ENCODE assay signal across 7 cellular contexts in genomic region chr5:99083197-99083596, GRCh38.
"Had no signal": no experiment of that assay in that cellular context is flagged by ENCODE, and none has a peak within 500 bp of the region (broad histone marks: within the 10 kb centered on the region; RNA-seq: fewer than 3 reads in every experiment).

No MANE protein-coding gene starts in this region.

- DNase-seq: GOT3, H9, HCEC 1CT, KG1 had no signal

- FAIRE-seq: H54, HTR-8/SVneo had no signal

- H3K36me3 Mint-ChIP-seq: IgD-negative memory B cell had no signal

- H3K9me3 Mint-ChIP-seq: H9, IgD-negative memory B cell had no signal

- H3K4me3 Mint-ChIP-seq: H9, IgD-negative memory B cell had no signal

- H3K27ac Mint-ChIP-seq: IgD-negative memory B cell had no signal

- H3K4me1 Mint-ChIP-seq: IgD-negative memory B cell had no signal
